8 cellular contexts compared by ENCODE assay signal in the genomic region with DNA sequence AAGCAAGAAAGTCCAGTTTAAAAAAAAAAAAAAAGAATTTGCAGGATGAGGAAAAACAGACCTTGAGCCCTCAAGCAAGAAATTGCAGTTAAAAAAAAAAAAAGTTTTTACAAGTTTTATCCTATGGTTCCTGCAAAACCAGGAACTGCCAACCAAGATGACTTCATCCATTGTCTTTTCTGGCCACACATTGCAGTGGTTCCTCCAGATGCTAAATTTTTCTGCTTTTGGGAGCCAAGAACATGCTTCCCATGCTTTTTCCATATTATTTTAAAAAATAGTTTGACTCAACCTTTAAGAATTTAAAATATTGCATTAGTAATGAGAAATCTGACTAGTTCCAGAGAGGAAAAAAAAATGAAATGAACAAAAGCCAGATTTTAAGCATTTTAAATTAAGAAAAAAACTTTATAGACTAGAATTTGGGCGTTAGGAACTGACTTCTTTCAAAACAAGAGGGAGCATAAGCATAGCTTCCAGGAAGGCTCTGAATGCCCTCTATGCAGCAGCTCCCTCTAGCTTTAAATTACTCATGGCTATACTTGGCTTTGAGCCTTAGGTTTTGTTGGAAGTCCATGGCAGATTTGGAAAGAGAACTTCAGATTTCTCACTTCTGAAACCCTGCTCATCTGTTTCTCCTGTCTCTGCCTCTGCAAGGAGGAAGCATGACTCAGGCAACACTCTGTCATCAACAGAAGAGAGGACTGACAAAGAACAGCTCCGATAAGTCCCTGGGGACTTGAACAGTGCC.
A peak's percentile ranks its signal among the peaks of the same experiment; 100 is the strongest.
DNase-seq lines count a peak whose midpoint lies in the region; ATAC-seq lines count a peak whose summit lies in the region.

No MANE protein-coding gene starts in this region.

- peaks cover 2% of the 10 kb centered on the region for H3K36me3 Mint-ChIP-seq in activated naive CD8-positive, alpha-beta T cell treated with anti-CD3 and anti-CD28 coated beads, Interleukin-2, amount 50 U/mL, for 24 hours (ENCODE audit: low read depth)

- peaks cover 17% of the 10 kb centered on the region for H3K4me1 Mint-ChIP-seq in activated naive CD8-positive, alpha-beta T cell treated with anti-CD3 and anti-CD28 coated beads, Interleukin-2, amount 50 U/mL, for 24 hours

- ATAC-seq in HG03442 (IDR thresholded peaks at IDR 0.05; ENCODE audit: unreplicated experiment), result peak; percentile 97
- ATAC-seq in activated naive CD8-positive, alpha-beta T cell treated with anti-CD3 and anti-CD28 coated beads, Interleukin-2, amount 50 U/mL, for 24 hours, result peak; percentile 76
- no peak for ATAC-seq in GM18867 (IDR thresholded peaks at IDR 0.05; ENCODE audit: unreplicated experiment)

- peaks cover 10% of the 10 kb centered on the region for H3K9me3 Mint-ChIP-seq in activated naive CD8-positive, alpha-beta T cell treated with anti-CD3 and anti-CD28 coated beads, Interleukin-2, amount 50 U/mL, for 24 hours

- DNase-seq in DMS53 (lab: John Stamatoyannopoulos, UW) (peak; percentile 17), DMS53 treated with DMSO at 0.1 percent for 48 hours (lab: John Stamatoyannopoulos, UW; ENCODE audit: unreplicated experiment) (no peak), kidney tubule cell (ENCODE audit: low spot score) (peak; percentile 3), NCI-H2081 (lab: John Stamatoyannopoulos, UW) (no peak), LoVo (ENCODE audit: low spot score) (no peak)
- no peak for DNase-seq in activated naive CD8-positive, alpha-beta T cell treated with anti-CD3 and anti-CD28 coated beads, Interleukin-2, amount 50 U/mL, for 24 hours

- no peak overlapping the region for H3K27ac Mint-ChIP-seq in activated naive CD8-positive, alpha-beta T cell treated with anti-CD3 and anti-CD28 coated beads, Interleukin-2, amount 50 U/mL, for 24 hours

- no peaks in the 10 kb centered on the region for H3K27me3 Mint-ChIP-seq in activated naive CD8-positive, alpha-beta T cell treated with anti-CD3 and anti-CD28 coated beads, Interleukin-2, amount 50 U/mL, for 24 hours

- H3K4me3 Mint-ChIP-seq in activated naive CD8-positive, alpha-beta T cell treated with anti-CD3 and anti-CD28 coated beads, Interleukin-2, amount 50 U/mL, for 24 hours, result peak overlapping the region; percentile 55

Comparison
In these comparisons a context has a peak if more than half of its experiments do, and no peak if none do; other contexts are left out.
1. DNase-seq: peak in DMS53 (single experiment) and kidney tubule cell (single experiment); none in DMS53 treated with DMSO at 0.1 percent for 48 hours (single experiment), activated naive CD8-positive, alpha-beta T cell treated with anti-CD3 and anti-CD28 coated beads, Interleukin-2, amount 50 U/mL, for 24 hours (single experiment), NCI-H2081 (0 of 2) and LoVo (single experiment).